Comparison of ENCODE assay signal across 8 cellular contexts in genomic region chr22:23376256-23376655, GRCh38.
DNase-seq lines count a peak whose midpoint lies in the region; ATAC-seq, FAIRE-seq and TF ChIP-seq lines count a peak whose summit lies in the region.

No MANE protein-coding gene starts in this region.

- no peak overlapping the region for H2AFZ ChIP-seq in SK-N-SH (ENCODE audit: low read depth)

- H3K9me2 ChIP-seq in SK-N-SH = no peaks in the 10 kb centered on the region

- H3K4me1 ChIP-seq in SK-N-SH (ENCODE audit: control insufficient read depth in 1 of 2, insufficient read depth in 2 of 2, low read depth in 1 of 2, low read length in 1 of 2) (no peaks in the 10 kb centered on the region), foreskin keratinocyte (no peaks in the 10 kb centered on the region)

- CTCF ChIA-PET in SK-N-SH (lab: Yijun Ruan, JAX) = interaction anchor here (1.1 to 1.9 kb wide), 3 partner anchors 9 to 800 kb away, joined by 3 to 9 read pairs (median 4); no protein-coding TSS in a partner anchor

- no peaks in the 10 kb centered on the region for H3F3A ChIP-seq in SK-N-SH (replicated peaks; ENCODE audit: insufficient read depth)

- no peak overlapping the region for H3K9ac ChIP-seq in SK-N-SH

- H3K27me3 ChIP-seq in SK-N-SH (ENCODE audit: insufficient read depth) = no peaks in the 10 kb centered on the region; the same call in 1 of the 2 replicates
- H3K27me3 ChIP-seq in foreskin keratinocyte = no peaks in the 10 kb centered on the region

- POLR2A ChIA-PET in SK-N-SH (lab: Yijun Ruan, JAX) = no interaction called here

- TF ChIP-seq CTCF in GM20000 (IDR thresholded peaks at IDR 0.05; ENCODE audit: extremely low read depth, missing control alignments) (peak; percentile 49), SK-N-SH (IDR thresholded peaks at IDR 0.05) (no peak), foreskin keratinocyte (conservative IDR thresholded peaks at IDR 0.05) (peak; percentile 50)

- H3K4me2 ChIP-seq in SK-N-SH = no peak overlapping the region

- no peak for TF ChIP-seq RAD21 in SK-N-SH (IDR thresholded peaks at IDR 0.05; ENCODE audit: low read length)

- H4K20me1 ChIP-seq in SK-N-SH (ENCODE audit: insufficient read depth) = no peaks in the 10 kb centered on the region

- WGBS in SK-N-SH (ENCODE audit: low lambda C conversion rate) = 49% methylated on average over 6 of the region's 6 CpGs

- H3K4me3 ChIP-seq in SK-N-SH (ENCODE audit: low read depth in 2 of 2, low read length in 1 of 2) = no peak overlapping the region

- H3K27ac ChIP-seq in SK-N-SH (ENCODE audit: low read depth in 2 of 2, low read length in 1 of 2) (no peak overlapping the region), foreskin keratinocyte (no peak overlapping the region)

- no peaks in the 10 kb centered on the region for H3K36me3 ChIP-seq in SK-N-SH (replicated peaks in 1 of 2; ENCODE audit: control insufficient read depth in 1 of 2, insufficient read depth in 2 of 2, low read length in 1 of 2)

- TF ChIP-seq EP300 in SK-N-SH (IDR thresholded peaks at IDR 0.05; ENCODE audit: borderline replicate concordance in 1 of 2, low read depth in 1 of 2, low read length in 1 of 2) = no peak

- no peaks in the 10 kb centered on the region for H3K79me2 ChIP-seq in SK-N-SH (ENCODE audit: insufficient read depth)

- peak; percentile 12 for DNase-seq in AG08395 (ENCODE audit: low spot score)
- peak; percentile 74 for DNase-seq in GM20000 (ENCODE audit: low spot score)
- DNase-seq in SK-N-SH = no peak
- DNase-seq in foreskin keratinocyte = no peak
- no peak for DNase-seq in urothelium cell line (ENCODE audit: low spot score)
- no peak for DNase-seq in mucosa of gallbladder (ENCODE audit: low spot score)
- no peak for DNase-seq in cerebellum (ENCODE audit: low spot score)
- DNase-seq in NCI-H1694 treated with DMSO at 0.1 percent for 48 hours (lab: John Stamatoyannopoulos, UW) = no peak

- no peaks in the 10 kb centered on the region for H3K9me3 ChIP-seq in SK-N-SH

- FAIRE-seq in urothelium cell line (lab: Jason Lieb, UNC) = peak; percentile 40

- ATAC-seq in foreskin keratinocyte = peak; percentile 38

TF ChIP-seq in SK-N-SH, 30 proteins besides CTCF, POLR2A, EP300 and RAD21:
- no peak for TF ChIP-seq RXRA (IDR thresholded peaks at IDR 0.05; ENCODE audit: borderline replicate concordance, low read depth)
- peak; percentile 64; the same call in 1 of the 2 replicates for TF ChIP-seq USF1 (IDR thresholded peaks at IDR 0.05; ENCODE audit: borderline replicate concordance, low read depth)

Comparison
In these comparisons a context has a peak if more than half of its experiments do, and no peak if none do; other contexts are left out.
1. DNase-seq: peak in AG08395 (single experiment) and GM20000 (single experiment); none in SK-N-SH (single experiment), foreskin keratinocyte (0 of 2), urothelium cell line (single experiment), mucosa of gallbladder (single experiment), cerebellum (single experiment) and NCI-H1694 treated with DMSO at 0.1 percent for 48 hours (single experiment).